9 cellular contexts compared by ENCODE assay signal in genomic region chr2:169693344-169693743, GRCh38. TPM values are rescaled to one million over a fixed set of nuclear protein-coding genes. Genes with fewer than 3 reads are reported as not detected.
A peak's percentile ranks its signal among the peaks of the same experiment; 100 is the strongest.
DNase-seq lines count a peak whose midpoint lies in the region; ATAC-seq and TF ChIP-seq lines count a peak whose summit lies in the region.
"Had no signal": no experiment of that assay in that cellular context is flagged by ENCODE, and none has a peak within 500 bp of the region (broad histone marks: within the 10 kb centered on the region; RNA-seq: fewer than 3 reads in every experiment).

No MANE protein-coding gene starts in this region.

- TF ChIP-seq CTCF in LNCAP (IDR thresholded peaks at IDR 0.05) (0 out of 2 replicates have a peak, but pooled peaks have one; percentile 11), mesothelial cell of epicardium (IDR thresholded peaks at IDR 0.05; ENCODE audit: unreplicated experiment) (no peak)

- peaks cover 21% of the 10 kb centered on the region for H3K4me1 Mint-ChIP-seq in activated naive CD8-positive, alpha-beta T cell treated with anti-CD3 and anti-CD28 coated beads, Interleukin-2, amount 10 ng/mL, durations not matched to agents 7 days and 5 days
- H3K4me1 Mint-ChIP-seq in mesothelial cell of epicardium, result peaks cover 14% of the 10 kb centered on the region

- DNase-seq in D341Med (ENCODE audit: low spot score) (peak; percentile 42), mesothelial cell of epicardium (ENCODE audit: low spot score in 2 of 2, unreplicated experiment in 2 of 2) (no peak), iPS-NIHi11 (ENCODE audit: low spot score) (no peak), NCI-H2196 (lab: John Stamatoyannopoulos, UW; ENCODE audit: unreplicated experiment) (no peak), middle frontal gyrus (ENCODE audit: extremely low spot score, low spot score) (no peak)
- no peak for DNase-seq in activated naive CD8-positive, alpha-beta T cell treated with anti-CD3 and anti-CD28 coated beads, Interleukin-2, amount 10 ng/mL, durations not matched to agents 7 days and 5 days

- peaks cover 4% of the 10 kb centered on the region for H3K36me3 Mint-ChIP-seq in activated naive CD8-positive, alpha-beta T cell treated with anti-CD3 and anti-CD28 coated beads, Interleukin-2, amount 10 ng/mL, durations not matched to agents 7 days and 5 days
- H3K36me3 Mint-ChIP-seq in mesothelial cell of epicardium, result peaks cover 4% of the 10 kb centered on the region

- POLR2A ChIA-PET in activated naive CD8-positive, alpha-beta T cell treated with anti-CD3 and anti-CD28 coated beads, Interleukin-2, amount 10 ng/mL, durations not matched to agents 7 days and 5 days (lab: Charles Lee), result no interaction called here

- peaks cover 11% of the 10 kb centered on the region for H3K9me3 Mint-ChIP-seq in activated naive CD8-positive, alpha-beta T cell treated with anti-CD3 and anti-CD28 coated beads, Interleukin-2, amount 10 ng/mL, durations not matched to agents 7 days and 5 days
- H3K9me3 Mint-ChIP-seq in mesothelial cell of epicardium, result peaks cover 20% of the 10 kb centered on the region

- H3K4me3 Mint-ChIP-seq in activated naive CD8-positive, alpha-beta T cell treated with anti-CD3 and anti-CD28 coated beads, Interleukin-2, amount 10 ng/mL, durations not matched to agents 7 days and 5 days, result peak overlapping the region; percentile 91
- peak overlapping the region; percentile 88 for H3K4me3 Mint-ChIP-seq in mesothelial cell of epicardium

- ATAC-seq in activated naive CD8-positive, alpha-beta T cell treated with anti-CD3 and anti-CD28 coated beads, Interleukin-2, amount 10 ng/mL, durations not matched to agents 7 days and 5 days (ENCODE audit: low read depth), result no peak
- no peak for ATAC-seq in GM19467 (IDR thresholded peaks at IDR 0.05; ENCODE audit: unreplicated experiment)

- peaks cover 8% of the 10 kb centered on the region for H3K27me3 Mint-ChIP-seq in activated naive CD8-positive, alpha-beta T cell treated with anti-CD3 and anti-CD28 coated beads, Interleukin-2, amount 10 ng/mL, durations not matched to agents 7 days and 5 days
- H3K27me3 Mint-ChIP-seq in mesothelial cell of epicardium (ENCODE audit: low read depth), result peaks cover 11% of the 10 kb centered on the region

- peak overlapping the region; percentile 85 for H3K27ac Mint-ChIP-seq in activated naive CD8-positive, alpha-beta T cell treated with anti-CD3 and anti-CD28 coated beads, Interleukin-2, amount 10 ng/mL, durations not matched to agents 7 days and 5 days
- H3K27ac Mint-ChIP-seq in mesothelial cell of epicardium, result peak overlapping the region; percentile 98

RNA-seq across cellular contexts. Expression of gene CFAP210, which starts 0.9 kb away (rescaled TPM):
- not detected for total RNA-seq in activated naive CD8-positive, alpha-beta T cell treated with anti-CD3 and anti-CD28 coated beads, Interleukin-2, amount 10 ng/mL, durations not matched to agents 7 days and 5 days
- total RNA-seq in mesothelial cell of epicardium, result 0.36 to 0.58 TPM (median 0.38 TPM) in 3 replicates
- total RNA-seq: LHCN-M2 had no signal

RNA-seq across cellular contexts. Expression of gene PHOSPHO2, which starts 0.9 kb away (rescaled TPM):
- 1 to 10 TPM; 6.0 to 6.3 TPM for total RNA-seq in activated naive CD8-positive, alpha-beta T cell treated with anti-CD3 and anti-CD28 coated beads, Interleukin-2, amount 10 ng/mL, durations not matched to agents 7 days and 5 days
- total RNA-seq in mesothelial cell of epicardium, result 9.4 to 13.1 TPM (median 10.5 TPM) in 3 replicates

RNA-seq across cellular contexts. Expression of gene KLHL23, which starts 40.3 kb away (rescaled TPM):
- total RNA-seq in activated naive CD8-positive, alpha-beta T cell treated with anti-CD3 and anti-CD28 coated beads, Interleukin-2, amount 10 ng/mL, durations not matched to agents 7 days and 5 days, result 1 to 10 TPM; 7.6 to 7.8 TPM
- total RNA-seq in mesothelial cell of epicardium, result 27.4 to 29.9 TPM (median 29.7 TPM) in 3 replicates
